ENCODE assay signal across 21 cellular contexts in genomic region chr11:1029686-1030085, GRCh38. TPM values are rescaled to one million over a fixed set of nuclear protein-coding genes. Genes with fewer than 3 reads are reported as not detected.
"Had no signal": no experiment of that assay in that cellular context is flagged by ENCODE, and none has a peak within 500 bp of the region (broad histone marks: within the 10 kb centered on the region; RNA-seq: fewer than 3 reads in every experiment).

No MANE protein-coding gene starts in this region.

- ATAC-seq: foreskin keratinocyte, natural killer cell had no signal

- DNase-seq: activated gamma-delta T cell treated with Interleukin-2 at 50 U/mL for 16 hours; activated T-cell treated with anti-CD3 and anti-CD28 coated beads, Interleukin-2, amount 50 U/mL, for 1 hour; anterior cingulate cortex; effector CD4-positive, alpha-beta T cell; foreskin keratinocyte; immature natural killer cell; left ventricle myocardium inferior; midbrain; natural killer cell; retina; stimulated activated CD4-positive, alpha-beta T cell treated with anti-CD3 and anti-CD28 coated beads, Interleukin-2, amount 100 ng/mL, for 48 hours; stimulated activated CD8-positive, alpha-beta memory T cell treated with anti-CD3 and anti-CD28 coated beads, Interleukin-4, amount 100 ng/mL, for 48 hours; stimulated activated naive CD4-positive, alpha-beta T cell; T-helper 9 cell; thyroid gland had no signal

RNA-seq across cellular contexts. Expression of gene MUC6, which starts 6.8 kb away (rescaled TPM):
- total RNA-seq: cardiac septum, foreskin keratinocyte, kidney epithelial cell, left ventricle myocardium inferior, natural killer cell, osteocyte, subcutaneous adipose tissue, thyroid gland, ureter had no signal

RNA-seq across cellular contexts. Expression of gene MUC2, which starts 45.0 kb away (rescaled TPM):
- total RNA-seq: foreskin keratinocyte, kidney epithelial cell, natural killer cell, osteocyte, progenitor cell of endocrine pancreas, thyroid gland had no signal
